In the genomic region with DNA sequence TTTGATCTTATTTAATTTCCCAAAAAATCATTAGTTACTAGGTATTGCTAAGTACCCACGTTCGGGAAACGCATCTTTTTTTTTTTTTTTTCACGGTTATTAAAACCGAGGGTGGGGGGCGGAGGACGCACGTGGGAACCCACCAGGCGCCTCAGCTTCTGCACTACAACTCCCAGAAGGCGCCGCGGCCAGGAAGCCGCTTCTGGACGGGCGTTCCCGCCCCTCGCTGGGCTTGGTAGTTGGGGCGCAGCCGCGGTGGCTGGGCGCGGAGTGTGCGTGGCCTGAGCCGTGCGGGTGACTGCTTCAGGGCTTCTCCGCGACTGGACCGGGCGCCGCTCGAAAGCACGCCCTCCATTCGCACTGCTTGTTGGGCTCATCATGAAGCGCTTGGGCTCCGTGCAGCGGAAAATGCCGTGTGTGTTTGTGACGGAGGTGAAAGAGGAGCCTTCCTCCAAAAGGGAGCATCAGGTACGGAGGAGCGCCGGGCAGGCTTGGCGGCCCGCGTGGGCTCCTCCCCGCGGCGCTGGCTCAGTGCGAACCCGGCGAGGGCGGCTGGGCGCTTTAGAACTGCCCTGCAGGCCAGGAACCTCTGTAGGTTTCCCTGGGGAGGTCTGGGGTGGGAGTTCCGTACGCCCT, we compare ENCODE assay signal across 8 cellular contexts.
A peak's percentile ranks its signal among the peaks of the same experiment; 100 is the strongest.
DNase-seq lines count a peak whose midpoint lies in the region; ATAC-seq and TF ChIP-seq lines count a peak whose summit lies in the region.

No MANE protein-coding gene starts in this region.

- peak overlapping the region; percentile 93 for H3K4me3 ChIP-seq in WI38 (ENCODE audit: low read depth, low read length)
- H3K4me3 ChIP-seq in cardiac fibroblast (replicated peaks in 1 of 2; ENCODE audit: low read depth in 2 of 2, low read length in 2 of 2) = peak overlapping the region; percentile 77 to 87

- TF ChIP-seq CTCF in WI38 (IDR thresholded peaks at IDR 0.05; ENCODE audit: low read depth, low read length) (no peak), cardiac fibroblast (IDR thresholded peaks at IDR 0.05; ENCODE audit: low read depth, low read length) (no peak)

- ATAC-seq in GM18909 (IDR thresholded peaks at IDR 0.05; ENCODE audit: poor library complexity, unreplicated experiment) (peak; percentile 100), HG03159 (IDR thresholded peaks at IDR 0.05; ENCODE audit: unreplicated experiment) (peak; percentile 100)

- DNase-seq in AG08395 (ENCODE audit: low spot score) = peak; percentile 93
- peak; percentile 96 for DNase-seq in NCI-H2227 (lab: John Stamatoyannopoulos, UW; ENCODE audit: unreplicated experiment)
- peak; percentile 85 to 86 for DNase-seq in cardiac fibroblast (ENCODE audit: low read depth in 2 of 2)
- DNase-seq in iris pigment epithelial cell (ENCODE audit: low read depth) = peak; percentile 90
- DNase-seq in stimulated activated CD4-positive, alpha-beta T cell treated with anti-CD3 and anti-CD28 coated beads, Interleukin-12 subunit alpha, Interleukin-12 subunit beta, amount 100 ng/mL, for 24 hours (ENCODE audit: low read depth in 2 of 2) = peak; percentile 81 to 85

Comparison
In these comparisons a context has a peak if more than half of its experiments do, and no peak if none do; other contexts are left out.
1. Peak in every context shown above with its lines: DNase-seq, ATAC-seq and H3K4me3 ChIP-seq.